ENCODE assay signal across 19 cellular contexts in the genomic region with DNA sequence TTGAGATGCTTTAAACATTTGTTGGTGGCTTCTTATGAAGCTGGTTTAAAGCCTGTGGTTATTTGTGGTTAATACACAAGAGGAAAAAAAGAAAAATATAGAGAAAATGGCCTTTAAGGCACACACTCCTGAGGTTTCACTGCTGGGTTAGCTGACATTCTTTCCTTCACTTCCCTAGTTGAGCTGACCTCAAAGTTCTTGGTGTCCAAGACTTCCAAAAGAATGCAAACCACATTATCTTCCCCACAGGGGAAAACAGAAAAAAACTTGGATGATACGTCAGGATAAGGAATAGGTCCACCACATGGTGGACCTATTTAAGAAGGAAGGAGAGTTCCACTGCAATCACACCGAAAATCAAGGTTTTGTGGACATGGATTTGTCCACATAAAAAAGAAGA.
"Had no signal": no experiment of that assay in that cellular context is flagged by ENCODE, and none has a peak within 500 bp of the region (broad histone marks: within the 10 kb centered on the region; RNA-seq: fewer than 3 reads in every experiment).

No MANE protein-coding gene starts in this region.

- DNase-seq: activated CD4-positive, alpha-beta T cell treated with anti-CD3 and anti-CD28 coated beads, Interleukin-2, amount 50 U/mL, for 1 hour; activated CD4-positive, CD25-positive, alpha-beta regulatory T cell treated with anti-CD3 and anti-CD28 coated beads, Interleukin-2, amount 50 U/mL, for 72 hours; activated CD8-positive, alpha-beta memory T cell treated with anti-CD3 and anti-CD28 coated beads, Interleukin-2, amount 50 U/mL, for 4 hours; activated naive CD4-positive, alpha-beta T cell treated with anti-CD3 and anti-CD28 coated beads for 36 hours; activated T-cell treated with anti-CD3 and anti-CD28 coated beads, Interleukin-2, amount 50 U/mL, for 4 hours; aorta; dermis blood vessel endothelial cell; effector memory CD4-positive, alpha-beta T cell; esophagus squamous epithelium; foreskin fibroblast; left cardiac atrium; mesendoderm; natural killer cell; pancreas; stimulated activated CD4-positive, alpha-beta T cell treated with anti-CD3 and anti-CD28 coated beads, Interleukin-12 subunit alpha, Interleukin-12 subunit beta, amount 100 ng/mL, for 4 hours; stimulated activated CD4-positive, alpha-beta T cell treated with anti-CD3 and anti-CD28 coated beads, Interleukin-1b, Interleukin-23, amount 100 ng/mL, for 48 hours; stimulated activated CD8-positive, alpha-beta memory T cell treated with anti-CD3 and anti-CD28 coated beads, Interleukin-4, amount 100 ng/mL, for 48 hours; stimulated activated naive CD4-positive, alpha-beta T cell; thyroid gland had no signal

- ATAC-seq: activated T-cell treated with anti-CD3 and anti-CD28 coated beads, Interleukin-2, amount 50 U/mL, for 4 hours; left cardiac atrium; natural killer cell; pancreas had no signal
